In the genomic region with DNA sequence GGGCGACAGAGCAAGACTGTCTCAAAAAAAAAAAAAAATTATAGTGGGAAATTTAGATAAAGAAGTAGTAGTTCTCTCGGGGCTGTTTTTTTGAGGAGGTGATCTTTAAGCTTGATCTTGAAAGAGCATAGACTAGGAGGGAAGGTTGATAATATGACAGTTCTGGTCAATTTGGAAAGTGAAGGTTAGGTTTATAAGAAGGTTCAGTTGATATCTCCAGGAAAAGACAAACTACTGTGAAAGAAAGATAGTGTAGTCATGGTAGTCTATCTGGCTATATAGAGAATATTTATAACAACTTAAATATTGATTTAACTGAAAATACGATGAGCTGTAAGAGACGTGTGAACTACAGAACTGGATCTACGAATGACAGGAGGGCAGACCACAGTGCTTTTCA, we compare ENCODE assay signal across 27 cellular contexts. TPM values are rescaled to one million over a fixed set of nuclear protein-coding genes. Genes with fewer than 3 reads are reported as not detected.
DNase-seq lines count a peak whose midpoint lies in the region; ATAC-seq and TF ChIP-seq lines count a peak whose summit lies in the region.
"Had no signal": no experiment of that assay in that cellular context is flagged by ENCODE, and none has a peak within 500 bp of the region (broad histone marks: within the 10 kb centered on the region; RNA-seq: fewer than 3 reads in every experiment).

No MANE protein-coding gene starts in this region.

- H3K27ac Mint-ChIP-seq in T-helper 1 cell treated with Interleukin-12 subunit alpha and Interleukin-12 subunit beta and Interleukin-4 antibody, amounts not matched to agents 30 μg/mL and 1 μg/mL, for 36 hours: no peak overlapping the region
- peak overlapping the region; percentile 45 for H3K27ac Mint-ChIP-seq in CD4-positive, alpha-beta T cell
- H3K27ac Mint-ChIP-seq in activated B cell treated with CpG ODN at 0.5 μM for 24 hours: no peak overlapping the region
- H3K27ac Mint-ChIP-seq in naive thymus-derived CD4-positive, alpha-beta T cell: peak overlapping the region in 6 of 9 donors; percentile 11 to 86 (median 50)
- H3K27ac Mint-ChIP-seq: brain, WTC11 had no signal

- no peaks in the 10 kb centered on the region for H3K27me3 ChIP-seq in CD4-positive, alpha-beta T cell (ENCODE audit: control insufficient read depth, insufficient read depth, low read length)
- H3K27me3 ChIP-seq in naive thymus-derived CD4-positive, alpha-beta T cell (ENCODE audit: control insufficient read depth in 2 of 2, insufficient read depth in 2 of 2, low read length in 2 of 2): no peaks in the 10 kb centered on the region
- H3K27me3 ChIP-seq: left lung, tibial nerve had no signal

- peaks cover 29% of the 10 kb centered on the region for H3K4me1 Mint-ChIP-seq in T-helper 1 cell treated with Interleukin-12 subunit alpha and Interleukin-12 subunit beta and Interleukin-4 antibody, amounts not matched to agents 30 μg/mL and 1 μg/mL, for 36 hours (ENCODE audit: low read depth)
- H3K4me1 Mint-ChIP-seq in CD4-positive, alpha-beta T cell (ENCODE audit: low read depth): peaks cover 55% of the 10 kb centered on the region
- peaks cover 46% of the 10 kb centered on the region for H3K4me1 Mint-ChIP-seq in activated B cell treated with CpG ODN at 0.5 μM for 24 hours
- peaks cover 30 to 55% (median 42%) of the 10 kb centered on the region in 7 donors for H3K4me1 Mint-ChIP-seq in naive thymus-derived CD4-positive, alpha-beta T cell

- no peak for ATAC-seq in CD4-positive, alpha-beta T cell (ENCODE audit: poor library complexity)
- ATAC-seq in activated B cell treated with CpG ODN at 0.5 μM for 24 hours (ENCODE audit: low read depth): no peak
- ATAC-seq in naive thymus-derived CD4-positive, alpha-beta T cell: no peak
- no peak for ATAC-seq in GM19463 (IDR thresholded peaks at IDR 0.05; ENCODE audit: unreplicated experiment)
- ATAC-seq: activated T-cell treated with anti-CD3 and anti-CD28 coated beads, Interleukin-2, amount 50 U/mL, for 4 hours; left lung; WTC11 had no signal

- H3K9me3 Mint-ChIP-seq in T-helper 1 cell treated with Interleukin-12 subunit alpha and Interleukin-12 subunit beta and Interleukin-4 antibody, amounts not matched to agents 30 μg/mL and 1 μg/mL, for 36 hours: no peaks in the 10 kb centered on the region
- H3K9me3 Mint-ChIP-seq in CD4-positive, alpha-beta T cell: peaks cover 3% of the 10 kb centered on the region
- H3K9me3 Mint-ChIP-seq in activated B cell treated with CpG ODN at 0.5 μM for 24 hours: no peaks in the 10 kb centered on the region
- H3K9me3 Mint-ChIP-seq in naive thymus-derived CD4-positive, alpha-beta T cell: peaks cover 0 to 22% (median 6%) of the 10 kb centered on the region in 11 donors
- H3K9me3 Mint-ChIP-seq: activated T-cell treated with anti-CD3 and anti-CD28 coated beads, Interleukin-2, amount 50 U/mL, for 4 hours; WTC11 had no signal

- DNase-seq in T-helper 1 cell (no peak), activated B cell treated with CpG ODN at 0.5 μM for 24 hours (no peak), NCI-H526 treated with DMSO at 0.1 percent for 48 hours (lab: John Stamatoyannopoulos, UW) (no peak), SIG-M5 (lab: John Stamatoyannopoulos, UW) (no peak)
- DNase-seq in CD4-positive, alpha-beta T cell: no peak
- DNase-seq in naive thymus-derived CD4-positive, alpha-beta T cell: no peak
- DNase-seq: activated CD8-positive, alpha-beta memory T cell treated with anti-CD3 and anti-CD28 coated beads for 24 hours; activated T-cell treated with anti-CD3 and anti-CD28 coated beads, Interleukin-2, amount 50 U/mL, for 4 hours; DND-41; foreskin fibroblast; immature natural killer cell; Karpas-422; left lung; NCI-H1930; NCI-H345; occipital lobe; retina; SHP77 treated with DMSO at 0.1 percent for 48 hours; stimulated activated CD4-positive, alpha-beta T cell treated with anti-CD3 and anti-CD28 coated beads, Interleukin-4, amount 100 ng/mL, for 1 hour; stimulated activated naive CD4-positive, alpha-beta T cell treated with Interleukin-2 at 50 U/mL for 16 hours had no signal

- H3K36me3 ChIP-seq in naive thymus-derived CD4-positive, alpha-beta T cell (ENCODE audit: control insufficient read depth in 2 of 3, insufficient read depth in 3 of 3, low read length in 3 of 3): peaks cover 0 to 17% (median 0%) of the 10 kb centered on the region in 3 experiments
- H3K36me3 ChIP-seq: left lung, tibial nerve had no signal

- no peaks in the 10 kb centered on the region for H3K27me3 Mint-ChIP-seq in T-helper 1 cell treated with Interleukin-12 subunit alpha and Interleukin-12 subunit beta and Interleukin-4 antibody, amounts not matched to agents 30 μg/mL and 1 μg/mL, for 36 hours (ENCODE audit: low read depth)
- H3K27me3 Mint-ChIP-seq in CD4-positive, alpha-beta T cell: no peaks in the 10 kb centered on the region
- no peaks in the 10 kb centered on the region for H3K27me3 Mint-ChIP-seq in activated B cell treated with CpG ODN at 0.5 μM for 24 hours
- H3K27me3 Mint-ChIP-seq in naive thymus-derived CD4-positive, alpha-beta T cell: peaks cover 0 to 3% (median 0%) of the 10 kb centered on the region in 5 donors

- no peak for TF ChIP-seq CTCF in CD4-positive, alpha-beta T cell (IDR thresholded peaks at IDR 0.05)
- TF ChIP-seq CTCF in activated B cell treated with CpG ODN at 0.5 μM for 24 hours (IDR thresholded peaks at IDR 0.05): no peak

- H3K9me3 ChIP-seq in CD4-positive, alpha-beta T cell (ENCODE audit: control insufficient read depth, low read length): no peaks in the 10 kb centered on the region
- H3K9me3 ChIP-seq in naive thymus-derived CD4-positive, alpha-beta T cell (ENCODE audit: control insufficient read depth in 2 of 3, low read length in 3 of 3): peaks cover 0 to 3% (median 0%) of the 10 kb centered on the region in 3 experiments
- H3K9me3 ChIP-seq: left lung had no signal

- peak overlapping the region; percentile 52 for H3K4me3 Mint-ChIP-seq in T-helper 1 cell treated with Interleukin-12 subunit alpha and Interleukin-12 subunit beta and Interleukin-4 antibody, amounts not matched to agents 30 μg/mL and 1 μg/mL, for 36 hours
- peak overlapping the region; percentile 73 for H3K4me3 Mint-ChIP-seq in CD4-positive, alpha-beta T cell
- peak overlapping the region; percentile 2 for H3K4me3 Mint-ChIP-seq in activated B cell treated with CpG ODN at 0.5 μM for 24 hours
- H3K4me3 Mint-ChIP-seq in naive thymus-derived CD4-positive, alpha-beta T cell: peak overlapping the region in 9 of 10 donors; percentile 3 to 99 (median 63)
- H3K4me3 Mint-ChIP-seq: WTC11 had no signal

- CTCF ChIA-PET in CD4-positive, alpha-beta T cell (lab: Charles Lee): no interaction called here
- CTCF ChIA-PET in activated B cell treated with CpG ODN at 0.5 μM for 24 hours (lab: Charles Lee): no interaction called here
- CTCF ChIA-PET in naive thymus-derived CD4-positive, alpha-beta T cell (lab: Charles Lee): interaction anchor here (0.8 kb wide), 1 partner anchor 120 kb away, joined by 4 read pairs; no protein-coding TSS in a partner anchor

- H3K36me3 Mint-ChIP-seq in T-helper 1 cell treated with Interleukin-12 subunit alpha and Interleukin-12 subunit beta and Interleukin-4 antibody, amounts not matched to agents 30 μg/mL and 1 μg/mL, for 36 hours (ENCODE audit: low read depth): peaks cover 33% of the 10 kb centered on the region
- H3K36me3 Mint-ChIP-seq in CD4-positive, alpha-beta T cell (ENCODE audit: low read depth): peaks cover 70% of the 10 kb centered on the region
- H3K36me3 Mint-ChIP-seq in activated B cell treated with CpG ODN at 0.5 μM for 24 hours (ENCODE audit: low read depth): peaks cover 41% of the 10 kb centered on the region
- H3K36me3 Mint-ChIP-seq in naive thymus-derived CD4-positive, alpha-beta T cell: peaks cover 6 to 43% (median 32%) of the 10 kb centered on the region in 5 donors

- H3K4me1 ChIP-seq in naive thymus-derived CD4-positive, alpha-beta T cell (ENCODE audit: control insufficient read depth in 2 of 2, insufficient read depth in 2 of 2, low read length in 2 of 2): peaks cover 15 to 16% of the 10 kb centered on the region in 2 donors

- H3K4me3 ChIP-seq in naive thymus-derived CD4-positive, alpha-beta T cell (ENCODE audit: low read length): no peak overlapping the region
- H3K4me3 ChIP-seq: left lung, tibial nerve had no signal

- POLR2A ChIA-PET in CD4-positive, alpha-beta T cell (lab: Charles Lee): interaction anchor here (0.6 to 1.3 kb wide), 3 partner anchors 56 to 71 kb away, joined by 3 to 5 read pairs (median 4); no protein-coding TSS in a partner anchor
- POLR2A ChIA-PET in activated B cell treated with CpG ODN at 0.5 μM for 24 hours (lab: Charles Lee): interaction anchor here (1.1 kb wide), 1 partner anchor 10 kb away, joined by 3 read pairs; no protein-coding TSS in a partner anchor
- POLR2A ChIA-PET in naive thymus-derived CD4-positive, alpha-beta T cell (lab: Charles Lee): interaction anchor here (0.6 kb wide), 1 partner anchor 49 kb away, joined by 3 read pairs; no protein-coding TSS in a partner anchor

- no peak overlapping the region for H3K27ac ChIP-seq in CD4-positive, alpha-beta T cell (ENCODE audit: low read depth, low read length)
- no peak overlapping the region for H3K27ac ChIP-seq in naive thymus-derived CD4-positive, alpha-beta T cell (ENCODE audit: low read depth, low read length)
- H3K27ac ChIP-seq: 22Rv1, epithelial cell of prostate, left lung, tibial nerve had no signal

- intact Hi-C loops in CD4-positive, alpha-beta T cell (cut with DNase I, micrococcal nuclease): loop anchor here (5.0 to 10.0 kb wide), 3 partner anchors 74 to 1297 kb away; partner anchors contain the start of genes HAPSTR1 (in 1 of the 2) and NUBP1 (in 1 of the 2)
- intact Hi-C loops in activated B cell treated with CpG ODN at 0.5 μM for 24 hours (cut with micrococcal nuclease): loop anchor here (10.0 kb wide), 4 partner anchors 116 to 486 kb away; partner anchors contain the start of genes CIITA and NUBP1
- intact Hi-C loops in naive thymus-derived CD4-positive, alpha-beta T cell (cut with micrococcal nuclease): loop anchor here (5.0 to 10.0 kb wide), 6 partner anchors 48 to 1522 kb away; partner anchors contain the start of genes CARHSP1 (in 1 of the 2), CLEC16A (in 1 of the 2), DEXI (in 1 of the 2) and HAPSTR1 (in 1 of the 2)

RNA-seq across cellular contexts. Expression of gene ATF7IP2, which starts 3.1 kb away (rescaled TPM):
- 10 to 100 TPM; 82.9 to 86.9 TPM for total RNA-seq in CD4-positive, alpha-beta T cell
- 48.6 and 55.9 TPM in 2 replicates for total RNA-seq in activated B cell treated with CpG ODN at 0.5 μM for 24 hours
- 10 to 100 TPM; 56.5 to 75.5 (median 67.1) TPM for total RNA-seq in naive thymus-derived CD4-positive, alpha-beta T cell
- polyA plus RNA-seq in naive thymus-derived CD4-positive, alpha-beta T cell: 100 to 1,000 TPM; 148 to 304 TPM

Comparison
In these comparisons a context has a peak if more than half of its experiments do, and no peak if none do; other contexts are left out.
1. H3K27ac Mint-ChIP-seq: peak in CD4-positive, alpha-beta T cell (single experiment) and naive thymus-derived CD4-positive, alpha-beta T cell (6 of 9); none in T-helper 1 cell treated with Interleukin-12 subunit alpha and Interleukin-12 subunit beta and Interleukin-4 antibody, amounts not matched to agents 30 μg/mL and 1 μg/mL, for 36 hours (single experiment) and activated B cell treated with CpG ODN at 0.5 μM for 24 hours (single experiment).
2. H3K4me3 Mint-ChIP-seq: peak in every context shown above with its lines; median percentile 73 in CD4-positive, alpha-beta T cell; 63 in naive thymus-derived CD4-positive, alpha-beta T cell; 52 in T-helper 1 cell treated with Interleukin-12 subunit alpha and Interleukin-12 subunit beta and Interleukin-4 antibody, amounts not matched to agents 30 μg/mL and 1 μg/mL, for 36 hours; 2 in activated B cell treated with CpG ODN at 0.5 μM for 24 hours.